ENCODE assay signal across 8 cellular contexts in genomic region chr1:184222561-184223157, GRCh38.
DNase-seq lines count a peak whose midpoint lies in the region; ATAC-seq, FAIRE-seq and TF ChIP-seq lines count a peak whose summit lies in the region.

No MANE protein-coding gene starts in this region.

- H3K4me1 Mint-ChIP-seq in activated CD4-positive, alpha-beta T cell treated with anti-CD3 and anti-CD28 coated beads, Interleukin-2, amount 10 ng/mL, durations not matched to agents 7 days and 5 days = no peaks in the 10 kb centered on the region
- no peaks in the 10 kb centered on the region for H3K4me1 Mint-ChIP-seq in mesothelial cell of epicardium

- CTCF ChIA-PET in activated CD4-positive, alpha-beta T cell treated with anti-CD3 and anti-CD28 coated beads, Interleukin-2, amount 10 ng/mL, durations not matched to agents 7 days and 5 days (lab: Charles Lee) = interaction anchor here (1.1 to 1.5 kb wide), 2 partner anchors 144 to 146 kb away, joined by 3 read pairs; no protein-coding TSS in a partner anchor
- CTCF ChIA-PET in H1 (lab: Charles Lee; ENCODE audit: partially characterized antibody) = interaction anchor here (0.6 to 5.0 kb wide), 45 partner anchors 10 to 567 kb away, joined by 3 to 50 read pairs (median 4); no protein-coding TSS in a partner anchor

- peaks cover 1 to 14% (median 9%) of the 10 kb centered on the region in 4 experiments for H3K27me3 ChIP-seq in H1 (replicated peaks in 1 of 4; ENCODE audit: control insufficient read depth in 3 of 4, extremely low read depth in 1 of 4, insufficient read depth in 3 of 4, low read length in 3 of 4)

- no peaks in the 10 kb centered on the region for H3K9me3 Mint-ChIP-seq in activated CD4-positive, alpha-beta T cell treated with anti-CD3 and anti-CD28 coated beads, Interleukin-2, amount 10 ng/mL, durations not matched to agents 7 days and 5 days
- H3K9me3 Mint-ChIP-seq in mesothelial cell of epicardium = peaks cover 4% of the 10 kb centered on the region

- H3K14ac ChIP-seq in H1 (ENCODE audit: insufficient read length) = no peak overlapping the region

- H4K5ac ChIP-seq in H1 (ENCODE audit: insufficient read length, low read depth, low read length) = no peak overlapping the region

- no peaks in the 10 kb centered on the region for H4K20me1 ChIP-seq in H1 (replicated peaks in 1 of 2; ENCODE audit: control insufficient read depth in 1 of 2, insufficient read depth in 2 of 2, low read length in 2 of 2)

- no peak overlapping the region for H3K56ac ChIP-seq in H1 (replicated peaks; ENCODE audit: insufficient read length, low read depth, low read length)

- DNase-seq in activated gamma-delta T cell treated with Interleukin-2 at 50 U/mL for 16 hours (peak; percentile 37), activated gamma-delta T cell (lab: John Stamatoyannopoulos, UW) (no peak), NCI-H146 treated with DMSO at 0.1 percent for 48 hours (lab: John Stamatoyannopoulos, UW; ENCODE audit: unreplicated experiment) (peak; percentile 13), H1 (ENCODE audit: low read depth in 1 of 2, low spot score in 2 of 2) (peak in 1 of 2 experiments; percentile 83), mesothelial cell of epicardium (ENCODE audit: low spot score in 2 of 2, unreplicated experiment in 2 of 2) (no peak)
- DNase-seq in activated CD4-positive, alpha-beta T cell treated with anti-CD3 and anti-CD28 coated beads, Interleukin-2, amount 10 ng/mL, durations not matched to agents 7 days and 5 days = peak; percentile 38
- peak; percentile 7 for DNase-seq in stimulated activated naive CD4-positive, alpha-beta T cell treated with Interleukin-2 at 50 U/mL for 16 hours (lab: John Stamatoyannopoulos, UW)

- no peaks in the 10 kb centered on the region for H3K27me3 Mint-ChIP-seq in activated CD4-positive, alpha-beta T cell treated with anti-CD3 and anti-CD28 coated beads, Interleukin-2, amount 10 ng/mL, durations not matched to agents 7 days and 5 days
- H3K27me3 Mint-ChIP-seq in mesothelial cell of epicardium (ENCODE audit: low read depth) = peaks cover 14% of the 10 kb centered on the region

- no peak overlapping the region for H3K4me2 ChIP-seq in H1 (ENCODE audit: insufficient read depth in 1 of 2, low read depth in 2 of 2, low read length in 2 of 2)

- no peak overlapping the region for H2BK120ac ChIP-seq in H1 (replicated peaks; ENCODE audit: low read depth, low read length)

- H3K4me1 ChIP-seq in H1 (replicated peaks in 1 of 4; ENCODE audit: control insufficient read depth in 3 of 4, insufficient read depth in 4 of 4, low read length in 3 of 4) = no peaks in the 10 kb centered on the region

- H2BK12ac ChIP-seq in H1 (ENCODE audit: low read depth, low read length) = no peak overlapping the region

- no peak overlapping the region for H2BK5ac ChIP-seq in H1 (ENCODE audit: low read depth, low read length)

- no peak overlapping the region for H3K27ac ChIP-seq in H1 (ENCODE audit: low read depth, low read length)

- H3K18ac ChIP-seq in H1 (ENCODE audit: extremely low read depth, low read length) = no peak overlapping the region

- H3K4ac ChIP-seq in H1 (replicated peaks; ENCODE audit: insufficient read length, low read depth, low read length) = no peak overlapping the region

- H2AK5ac ChIP-seq in H1 (ENCODE audit: low read depth, low read length) = no peak overlapping the region

- no peak overlapping the region for H4K8ac ChIP-seq in H1 (ENCODE audit: extremely low read depth, insufficient read depth, low read length)

- peak; percentile 83 to 88 (median 83) for TF ChIP-seq CTCF in H1 (IDR thresholded peaks at IDR 0.05; ENCODE audit: control extremely low read depth in 1 of 3, insufficient read depth in 1 of 3, low read depth in 1 of 3, low read length in 3 of 3)
- peak; percentile 92 for TF ChIP-seq CTCF in mesothelial cell of epicardium (IDR thresholded peaks at IDR 0.05; ENCODE audit: unreplicated experiment)

- peak; percentile 45 for FAIRE-seq in H1 (lab: Jason Lieb, UNC)

- no peak for ATAC-seq in GM21423 (IDR thresholded peaks at IDR 0.05; ENCODE audit: unreplicated experiment)

- no peaks in the 10 kb centered on the region for H3K79me2 ChIP-seq in H1 (ENCODE audit: control insufficient read depth in 1 of 2, insufficient read depth in 2 of 2, low read length in 2 of 2)

- H3K79me1 ChIP-seq in H1 (ENCODE audit: low read depth, low read length) = no peaks in the 10 kb centered on the region

- H3K36me3 Mint-ChIP-seq in activated CD4-positive, alpha-beta T cell treated with anti-CD3 and anti-CD28 coated beads, Interleukin-2, amount 10 ng/mL, durations not matched to agents 7 days and 5 days (ENCODE audit: low read depth) = no peaks in the 10 kb centered on the region
- H3K36me3 Mint-ChIP-seq in mesothelial cell of epicardium = no peaks in the 10 kb centered on the region

- H4K91ac ChIP-seq in H1 (replicated peaks; ENCODE audit: insufficient read length, low read length) = no peak overlapping the region

- no peak overlapping the region for H3K9ac ChIP-seq in H1 (replicated peaks in 1 of 4; ENCODE audit: extremely low read depth in 1 of 4, low read depth in 3 of 4, low read length in 3 of 4)

- POLR2A ChIA-PET in activated CD4-positive, alpha-beta T cell treated with anti-CD3 and anti-CD28 coated beads, Interleukin-2, amount 10 ng/mL, durations not matched to agents 7 days and 5 days (lab: Charles Lee) = no interaction called here
- POLR2A ChIA-PET in H1 (lab: Charles Lee; ENCODE audit: partially characterized antibody) = interaction anchor here (0.6 kb wide), 1 partner anchor 530 kb away, joined by 4 read pairs; no protein-coding TSS in a partner anchor

- H3K27ac Mint-ChIP-seq in activated CD4-positive, alpha-beta T cell treated with anti-CD3 and anti-CD28 coated beads, Interleukin-2, amount 10 ng/mL, durations not matched to agents 7 days and 5 days = no peak overlapping the region
- no peak overlapping the region for H3K27ac Mint-ChIP-seq in mesothelial cell of epicardium

- no peak overlapping the region for H2AFZ ChIP-seq in H1 (ENCODE audit: low read length)

- H3K23ac ChIP-seq in H1 (ENCODE audit: insufficient read length) = no peak overlapping the region

- H3K4me3 ChIP-seq in H1 (ENCODE audit: extremely low read depth in 1 of 4, insufficient read depth in 2 of 4, low read depth in 3 of 4, low read length in 4 of 4) = no peak overlapping the region

- H3K4me3 Mint-ChIP-seq in activated CD4-positive, alpha-beta T cell treated with anti-CD3 and anti-CD28 coated beads, Interleukin-2, amount 10 ng/mL, durations not matched to agents 7 days and 5 days = no peak overlapping the region
- no peak overlapping the region for H3K4me3 Mint-ChIP-seq in mesothelial cell of epicardium

- TF ChIP-seq POLR2A in H1 (IDR thresholded peaks at IDR 0.05; ENCODE audit: control extremely low read depth in 1 of 2, low read depth in 2 of 2, low read length in 2 of 2) = no peak

- no peak for TF ChIP-seq EP300 in H1 (IDR thresholded peaks at IDR 0.05; ENCODE audit: borderline replicate concordance in 1 of 2, low read depth in 2 of 2, low read length in 2 of 2)

- H3K36me3 ChIP-seq in H1 (ENCODE audit: control insufficient read depth in 2 of 4, insufficient read depth in 4 of 4, low read length in 3 of 4) = no peaks in the 10 kb centered on the region

- no peak overlapping the region for H2BK20ac ChIP-seq in H1 (ENCODE audit: low read length)

- no peaks in the 10 kb centered on the region for H3K9me3 ChIP-seq in H1 (ENCODE audit: insufficient read depth in 2 of 2, low read depth in 1 of 2, low read length in 1 of 2)

- H2BK15ac ChIP-seq in H1 (ENCODE audit: low read length) = no peak overlapping the region

- WGBS in H1 (ENCODE audit: extremely low coverage in 1 of 2, insufficient coverage in 1 of 2, insufficient read length in 1 of 2, insufficient replicate concordance in 2 of 2, low coverage in 1 of 2, low lambda C conversion rate in 2 of 2, missing lambda C conversion rate in 1 of 2), 2 experiments = 45% methylated on average over 12 of the region's 12 CpGs; no CpG with 5 or more reads in 1 of the 2 experiments

- H3K23me2 ChIP-seq in H1 (ENCODE audit: low read depth, low read length) = no peaks in the 10 kb centered on the region

- peak; percentile 83 to 90 for TF ChIP-seq RAD21 in H1 (IDR thresholded peaks at IDR 0.05 in 1 of 2, conservative IDR thresholded peaks at IDR 0.05 in 1 of 2; ENCODE audit: low read depth in 2 of 2, low read length in 2 of 2)

TF ChIP-seq in H1, 55 proteins besides CTCF, POLR2A, EP300 and RAD21:
- TF ChIP-seq CHD2 (IDR thresholded peaks at IDR 0.05; ENCODE audit: low read length) (no peak), RFX5 (IDR thresholded peaks at IDR 0.05; ENCODE audit: borderline replicate concordance, low read depth, low read length) (no peak), TEAD4 (IDR thresholded peaks at IDR 0.05; ENCODE audit: low read depth, low read length) (0 out of 2 replicates have a peak, but pooled peaks have one; percentile 31)
TF ChIP-seq in H1: peak in this region for 1.

Comparison
In these comparisons a context has a peak if more than half of its experiments do, and no peak if none do; other contexts are left out.
1. DNase-seq: peak in activated gamma-delta T cell treated with Interleukin-2 at 50 U/mL for 16 hours (single experiment), NCI-H146 treated with DMSO at 0.1 percent for 48 hours (single experiment), activated CD4-positive, alpha-beta T cell treated with anti-CD3 and anti-CD28 coated beads, Interleukin-2, amount 10 ng/mL, durations not matched to agents 7 days and 5 days (single experiment) and stimulated activated naive CD4-positive, alpha-beta T cell treated with Interleukin-2 at 50 U/mL for 16 hours (single experiment); none in activated gamma-delta T cell (single experiment) and mesothelial cell of epicardium (0 of 2).